24 cellular contexts compared by ENCODE assay signal in genomic region chr17:17934796-17935195, GRCh38. TPM values are rescaled to one million over a fixed set of nuclear protein-coding genes. Genes with fewer than 3 reads are reported as not detected.
DNase-seq lines count a peak whose midpoint lies in the region; ATAC-seq and TF ChIP-seq lines count a peak whose summit lies in the region.
"Had no signal": no experiment of that assay in that cellular context is flagged by ENCODE, and none has a peak within 500 bp of the region (broad histone marks: within the 10 kb centered on the region; RNA-seq: fewer than 3 reads in every experiment).

No MANE protein-coding gene starts in this region.

- no peak overlapping the region for H3K56ac ChIP-seq in IMR-90 (ENCODE audit: extremely low read depth, insufficient read depth, low read length)

- H3K4me3 Mint-ChIP-seq in CD14-positive monocyte (no peak overlapping the region), nephron (no peak overlapping the region)
- H3K4me3 Mint-ChIP-seq: naive B cell; T-helper 1 cell treated with Interleukin-12 subunit alpha and Interleukin-12 subunit beta and Interleukin-4 antibody, amounts not matched to agents 30 μg/mL and 1 μg/mL, for 36 hours had no signal

- no peak overlapping the region for H2AFZ ChIP-seq in IMR-90 (replicated peaks; ENCODE audit: low read length, poor library complexity)

- no peak overlapping the region for H2BK20ac ChIP-seq in IMR-90 (ENCODE audit: low read depth, low read length)

- POLR2A ChIA-PET in IMR-90 (lab: Charles Lee; ENCODE audit: unreplicated experiment) = no interaction called here

- peaks cover 49% of the 10 kb centered on the region for H3K4me1 Mint-ChIP-seq in CD14-positive monocyte
- H3K4me1 Mint-ChIP-seq in nephron = peaks cover 59% of the 10 kb centered on the region

- dilution Hi-C loops in IMR-90 (cut with HindIII; ENCODE audit: low sequenced_read_pairs, unreplicated experiment) = no loop called here

- H4K91ac ChIP-seq in IMR-90 (ENCODE audit: insufficient read depth, low read depth, low read length) = no peak overlapping the region; the same call in 1 of the 2 replicates

- H4K20me1 ChIP-seq in IMR-90 (ENCODE audit: insufficient read depth, low read length) = peaks cover 18% of the 10 kb centered on the region; the same call in 1 of the 2 replicates

- CTCF ChIA-PET in IMR-90 (lab: Yijun Ruan, JAX) = interaction anchor here (1.3 kb wide), 1 partner anchor 26 kb away, joined by 4 read pairs; no protein-coding TSS in a partner anchor

- ATAC-seq in IMR-90 (ENCODE audit: low read depth) (no peak), HG03039 (IDR thresholded peaks at IDR 0.05; ENCODE audit: unreplicated experiment) (no peak), HG03196 (IDR thresholded peaks at IDR 0.05; ENCODE audit: unreplicated experiment) (no peak)

- no TSS peak for BruUV-seq in IMR-90 (replicated peaks; lab: Mats Ljungman, UMichigan)

- peaks cover 25% of the 10 kb centered on the region for H3K4me1 ChIP-seq in IMR-90 (ENCODE audit: control insufficient read depth, insufficient read depth, low read length)
- H3K4me1 ChIP-seq in adipocyte (ENCODE audit: control insufficient read depth, insufficient read depth, low read length) = peaks cover 73% of the 10 kb centered on the region

- no CpG with 5 or more reads among the region's 3 CpGs for WGBS in IMR-90 (ENCODE audit: extremely low coverage in 2 of 2, insufficient read length in 1 of 2), 2 experiments

- H3K4me3 ChIP-seq in IMR-90 (ENCODE audit: insufficient read depth, low read depth, low read length) (no peak overlapping the region), adipocyte (ENCODE audit: low read length) (no peak overlapping the region)
- H3K4me3 ChIP-seq: HAP-1, pancreas, sigmoid colon, thyroid gland had no signal

- no peak overlapping the region for H3K4me2 ChIP-seq in IMR-90 (ENCODE audit: low read depth, low read length)

- peaks cover 0 to 2% (median 0%) of the 10 kb centered on the region in 3 donors for H3K27me3 Mint-ChIP-seq in CD14-positive monocyte (ENCODE audit: low read depth in 3 of 3)
- H3K27me3 Mint-ChIP-seq in nephron (ENCODE audit: low read depth) = no peaks in the 10 kb centered on the region
- H3K27me3 Mint-ChIP-seq: naive B cell had no signal

- H3K9me1 ChIP-seq in IMR-90 (ENCODE audit: insufficient read depth, low read length) = peaks cover 40% of the 10 kb centered on the region

- peak overlapping the region; percentile 62; the same call in 1 of the 2 replicates for H3K4ac ChIP-seq in IMR-90 (ENCODE audit: low read depth, low read length)

- TF ChIP-seq RAD21 in IMR-90 (IDR thresholded peaks at IDR 0.05; ENCODE audit: low read length) = no peak

- no peak for TF ChIP-seq POLR2A in IMR-90 (IDR thresholded peaks at IDR 0.05; ENCODE audit: low read depth, low read length)

- H3K79me1 ChIP-seq in IMR-90 (ENCODE audit: low read depth in 1 of 2, low read length in 2 of 2) = peaks cover 36 to 76% of the 10 kb centered on the region in 2 experiments

- H4K5ac ChIP-seq in IMR-90 (ENCODE audit: low read depth, low read length) = no peak overlapping the region

- no peak overlapping the region for H4K8ac ChIP-seq in IMR-90 (ENCODE audit: low read depth in 2 of 2, low read length in 2 of 2)

- H3K27me3 ChIP-seq in IMR-90 (ENCODE audit: control insufficient read depth, insufficient read depth, low read length) (no peaks in the 10 kb centered on the region), adipocyte (replicated peaks; ENCODE audit: control insufficient read depth, insufficient read depth, low read length) (no peaks in the 10 kb centered on the region)
- H3K27me3 ChIP-seq: pancreas, sigmoid colon, thyroid gland had no signal

- TF ChIP-seq CTCF in CD14-positive monocyte (IDR thresholded peaks at IDR 0.05) (no peak), IMR-90 (conservative IDR thresholded peaks at IDR 0.05; ENCODE audit: low read depth, low read length) (no peak), nephron (IDR thresholded peaks at IDR 0.05; ENCODE audit: unreplicated experiment in 3 of 3) (no peak)

- peaks cover 0 to 1% (median 0%) of the 10 kb centered on the region in 7 donors for H3K9me3 Mint-ChIP-seq in CD14-positive monocyte
- no peaks in the 10 kb centered on the region for H3K9me3 Mint-ChIP-seq in nephron
- H3K9me3 Mint-ChIP-seq: naive B cell; T-helper 1 cell treated with Interleukin-12 subunit alpha and Interleukin-12 subunit beta and Interleukin-4 antibody, amounts not matched to agents 30 μg/mL and 1 μg/mL, for 36 hours had no signal

- H2BK5ac ChIP-seq in IMR-90 (ENCODE audit: low read depth, low read length, poor library complexity, severe bottlenecking) = no peak overlapping the region

- 0 out of 2 replicates have a peak overlapping the region, but pooled peaks have one; percentile 26 for H3K14ac ChIP-seq in IMR-90 (replicated peaks; ENCODE audit: low read depth, low read length)

- intact Hi-C loops in CD14-positive monocyte (cut with micrococcal nuclease) = loop anchor here (5.0 kb wide), 1 partner anchor 38 kb away; the partner anchor contains the start of genes DRC3 (in 2 of the 2) and TOM1L2 (in 2 of the 2)
- intact Hi-C loops in IMR-90 (cut with micrococcal nuclease) = loop anchor here (2.0 kb wide), 1 partner anchor 14 kb away; no protein-coding TSS in a partner anchor

- in situ Hi-C loops in IMR-90 (cut with MboI; ENCODE audit: low sequenced_read_pairs) = no loop called here

- H2AK5ac ChIP-seq in IMR-90 (ENCODE audit: low read depth, low read length) = peak overlapping the region; percentile 73; the same call in 1 of the 2 replicates

- no peak overlapping the region for H3K27ac ChIP-seq in IMR-90 (ENCODE audit: insufficient read depth, low read length)
- H3K27ac ChIP-seq: pancreas, sigmoid colon had no signal

- no peak overlapping the region for H3K18ac ChIP-seq in IMR-90 (ENCODE audit: low read depth, low read length)

- DNase-seq in CD14-positive monocyte (ENCODE audit: low spot score) (peak; percentile 60), IMR-90 (no peak), adipocyte (ENCODE audit: low read depth) (no peak), GDM1 (lab: John Stamatoyannopoulos, UW) (no peak), glomerular visceral epithelial cell (ENCODE audit: extremely low spot score) (no peak)
- DNase-seq: activated CD4-positive, alpha-beta T cell treated with anti-CD3 and anti-CD28 coated beads, Interleukin-2, amount 50 U/mL, for 4 hours; activated CD8-positive, alpha-beta memory T cell treated with anti-CD3 and anti-CD28 coated beads, Interleukin-2, amount 50 U/mL, for 48 hours; activated effector memory CD4-positive, alpha-beta T cell treated with Interleukin-2 at 50 U/mL for 16 hours; kidney; naive B cell; NCI-H1417; NCI-H2107; NCI-H526; pancreas; SIG-M5; sigmoid colon; stimulated activated CD4-positive, alpha-beta T cell treated with anti-CD3 and anti-CD28 coated beads, Interleukin-2, amount 100 ng/mL, for 24 hours; stimulated activated naive CD4-positive, alpha-beta T cell treated with Interleukin-2 at 50 U/mL for 16 hours; thyroid gland had no signal

- H3K27ac Mint-ChIP-seq in CD14-positive monocyte = peak overlapping the region; percentile 91 to 98 (median 96)
- H3K27ac Mint-ChIP-seq in nephron = peak overlapping the region; percentile 14 to 61 (median 30)
- H3K27ac Mint-ChIP-seq: T-helper 1 cell treated with Interleukin-12 subunit alpha and Interleukin-12 subunit beta and Interleukin-4 antibody, amounts not matched to agents 30 μg/mL and 1 μg/mL, for 36 hours had no signal

- H2AK9ac ChIP-seq in IMR-90 (replicated peaks; ENCODE audit: low read depth, low read length, poor library complexity) = no peak overlapping the region

- peaks cover 2 to 5% of the 10 kb centered on the region in 2 donors for H3K36me3 Mint-ChIP-seq in CD14-positive monocyte
- no peaks in the 10 kb centered on the region for H3K36me3 Mint-ChIP-seq in nephron (ENCODE audit: low read depth)
- H3K36me3 Mint-ChIP-seq: naive B cell had no signal

- H3K36me3 ChIP-seq in IMR-90 (ENCODE audit: control insufficient read depth, insufficient read depth, low read length) (no peaks in the 10 kb centered on the region), adipocyte (ENCODE audit: control insufficient read depth, insufficient read depth, low read length, severe bottlenecking) (no peaks in the 10 kb centered on the region)
- H3K36me3 ChIP-seq: HAP-1, pancreas, sigmoid colon, thyroid gland had no signal

- peak overlapping the region; percentile 16; the same call in 1 of the 2 replicates for H2BK120ac ChIP-seq in IMR-90 (ENCODE audit: low read depth, low read length)

- H3K9ac ChIP-seq in IMR-90 (ENCODE audit: low read depth, low read length) (no peak overlapping the region), adipocyte (ENCODE audit: low read length) (peak overlapping the region; percentile 31)

- H3K9me3 ChIP-seq in IMR-90 (ENCODE audit: control insufficient read depth, insufficient read depth, low read length) (no peaks in the 10 kb centered on the region), adipocyte (ENCODE audit: control insufficient read depth, low read length) (no peaks in the 10 kb centered on the region)
- H3K9me3 ChIP-seq: HAP-1, pancreas, sigmoid colon, thyroid gland had no signal

- H2BK15ac ChIP-seq in IMR-90 (ENCODE audit: low read depth, low read length) = no peak overlapping the region

- H3K23ac ChIP-seq in IMR-90 (ENCODE audit: low read depth, low read length) = no peak overlapping the region

TF ChIP-seq in IMR-90, 13 proteins besides CTCF, POLR2A, EP300 and RAD21:
- no peak for TF ChIP-seq RFX5 (IDR thresholded peaks at IDR 0.05; ENCODE audit: low read depth, low read length)
- TF ChIP-seq CHD1 (IDR thresholded peaks at IDR 0.05; ENCODE audit: low read depth, low read length) = no peak

RNA-seq across cellular contexts. Expression of gene TOM1L2, which starts 37.4 kb away (rescaled TPM):
- polyA plus RNA-seq in CD14-positive monocyte (1 to 10 TPM; 1.7 to 2.8 TPM), IMR-90 (2012; rRNA removed) (51.7 and 54.3 TPM in 2 replicates)
- 23.3 and 34.4 TPM in 2 replicates for total RNA-seq in IMR-90 (2012; rRNA removed)
- 33.4 and 54.4 TPM in 2 replicates for polyA plus RNA-seq in IMR-90 (2012; cell fraction: cytosol; rRNA removed)
- 144 and 187 TPM in 2 replicates for polyA plus RNA-seq in IMR-90 (2012; cell fraction: nucleus; rRNA removed; ENCODE audit: low replicate concordance)

RNA-seq across cellular contexts. Expression of gene DRC3, which starts 37.9 kb away (rescaled TPM):
- polyA plus RNA-seq in CD14-positive monocyte (under 1 TPM; 0.39 to 0.58 TPM), IMR-90 (2012; rRNA removed) (0.23 and 0.55 TPM in 2 replicates)
- total RNA-seq in IMR-90 (2012; rRNA removed) = 0.28 and 0.72 TPM in 2 replicates
- 0.12 and 0.30 TPM in 2 replicates for polyA plus RNA-seq in IMR-90 (2012; cell fraction: cytosol; rRNA removed)
- 1.1 and 1.8 TPM in 2 replicates for polyA plus RNA-seq in IMR-90 (2012; cell fraction: nucleus; rRNA removed; ENCODE audit: low replicate concordance)

Comparison
In these comparisons a context has a peak if more than half of its experiments do, and no peak if none do; other contexts are left out.
1. RNA of gene TOM1L2, which starts 37.4 kb away (polyA plus RNA-seq): 33.4 to 187 TPM in IMR-90; 1.7 to 2.8 TPM in CD14-positive monocyte; every median in the first group is over 4 times any median in the second.